ENCODE assay signal across 19 cellular contexts in the genomic region with DNA sequence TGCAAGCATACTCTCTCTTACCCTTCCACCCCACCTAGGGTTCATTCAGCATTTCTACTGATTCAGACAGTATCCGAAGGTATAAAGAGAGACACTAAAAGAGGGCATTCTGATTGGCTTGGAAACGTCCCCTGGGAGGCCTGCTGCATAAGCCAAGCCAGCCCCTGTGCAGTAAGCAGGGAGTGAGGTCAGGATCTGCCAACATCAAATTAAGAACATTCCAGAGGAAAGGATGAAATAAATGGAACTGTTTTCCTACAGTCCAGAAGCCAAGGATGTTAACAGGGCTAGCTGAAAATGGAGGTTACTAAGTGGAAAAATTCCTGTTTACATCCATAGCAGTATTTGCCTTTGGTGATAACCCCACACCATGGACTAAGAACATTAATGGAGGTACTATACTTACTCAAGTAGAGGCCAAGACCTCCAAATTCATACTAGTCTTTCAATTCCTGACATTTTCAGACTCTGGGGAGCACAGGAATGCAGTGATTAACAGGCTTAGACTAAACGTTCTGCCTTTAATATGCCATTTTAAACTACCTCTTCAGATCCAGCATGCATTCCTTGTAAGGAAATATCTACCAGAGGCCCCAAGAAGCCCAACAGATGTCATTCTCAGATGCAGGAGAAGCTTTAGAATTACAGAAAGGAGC. TPM values are rescaled to one million over a fixed set of nuclear protein-coding genes. Genes with fewer than 3 reads are reported as not detected.
DNase-seq lines count a peak whose midpoint lies in the region; ATAC-seq and TF ChIP-seq lines count a peak whose summit lies in the region.
"Had no signal": no experiment of that assay in that cellular context is flagged by ENCODE, and none has a peak within 500 bp of the region (broad histone marks: within the 10 kb centered on the region; RNA-seq: fewer than 3 reads in every experiment).

No MANE protein-coding gene starts in this region.

- in situ Hi-C loops in brain microvascular endothelial cell (cut with HindIII; ENCODE audit: low pct_ligation_motif_present, low sequenced_read_pairs), result no loop called here

- peak; percentile 25 for DNase-seq in LHCN-M2 (ENCODE audit: low read depth)
- peak; percentile 76 for DNase-seq in fibroblast of mammary gland (ENCODE audit: low read depth)
- no peak for DNase-seq in central memory CD4-positive, alpha-beta T cell
- DNase-seq in brain microvascular endothelial cell, result no peak
- no peak for DNase-seq in NCI-H524 treated with DMSO at 0.1 percent for 48 hours (lab: John Stamatoyannopoulos, UW)
- DNase-seq: activated CD4-positive, alpha-beta T cell treated with anti-CD3 and anti-CD28 coated beads for 36 hours; activated T-cell treated with anti-CD3 and anti-CD28 coated beads, Interleukin-2, amount 50 U/mL, for 24 hours; AML-193; effector CD4-positive, alpha-beta T cell; islet precursor cell; naive B cell; NCI-H1694 treated with DMSO at 0.1 percent for 48 hours; NCI-H748 treated with DMSO at 0.1 percent for 48 hours; right lobe of liver; stimulated activated naive CD4-positive, alpha-beta T cell treated with Interleukin-2 at 50 U/mL for 16 hours; T-helper 1 cell had no signal

- H3K4me1 ChIP-seq in ACC112 (ENCODE audit: control insufficient read depth, insufficient read depth, low read length, unreplicated experiment) (peaks cover 59% of the 10 kb centered on the region), rectal smooth muscle tissue (ENCODE audit: control insufficient read depth, insufficient read depth, low read length) (peaks cover 78% of the 10 kb centered on the region)

- no peak overlapping the region for H3K9ac ChIP-seq in rectal smooth muscle tissue (ENCODE audit: low read length)

- peaks cover 96% of the 10 kb centered on the region for H3K79me2 ChIP-seq in ACC112 (ENCODE audit: control insufficient read depth, insufficient read depth, low read length, unreplicated experiment)

- TF ChIP-seq CTCF in fibroblast of mammary gland (conservative IDR thresholded peaks at IDR 0.05; ENCODE audit: control insufficient read depth, insufficient read depth, low read depth, low read length) (no peak), brain microvascular endothelial cell (IDR thresholded peaks at IDR 0.05; ENCODE audit: low read depth, low read length, missing control alignments) (no peak)

- H3K4me3 ChIP-seq in ACC112 (ENCODE audit: low read depth, low read length) (no peak overlapping the region), fibroblast of mammary gland (ENCODE audit: control insufficient read depth, low read depth, low read length) (no peak overlapping the region), rectal smooth muscle tissue (ENCODE audit: low read length) (no peak overlapping the region), brain microvascular endothelial cell (ENCODE audit: low read depth, low read length) (no peak overlapping the region)
- H3K4me3 ChIP-seq: right lobe of liver had no signal

- H3K27ac ChIP-seq in ACC112 (ENCODE audit: low read depth, low read length), result 0 out of 2 replicates have a peak overlapping the region, but pooled peaks have one; percentile 3
- peak overlapping the region; percentile 28 for H3K27ac ChIP-seq in rectal smooth muscle tissue (ENCODE audit: low read depth, low read length)
- H3K27ac ChIP-seq in brain microvascular endothelial cell, result no peak overlapping the region
- H3K27ac ChIP-seq: right lobe of liver had no signal

- no peak for ATAC-seq in HG02623 (IDR thresholded peaks at IDR 0.05; ENCODE audit: unreplicated experiment)
- ATAC-seq: activated CD4-positive, alpha-beta T cell treated with anti-CD3 and anti-CD28 coated beads for 36 hours; right lobe of liver had no signal

- no peaks in the 10 kb centered on the region for H3K36me3 ChIP-seq in ACC112 (ENCODE audit: insufficient read depth, low read length)
- H3K36me3 ChIP-seq in rectal smooth muscle tissue (ENCODE audit: control insufficient read depth, insufficient read depth, low read length), result no peaks in the 10 kb centered on the region
- H3K36me3 ChIP-seq in brain microvascular endothelial cell (replicated peaks), result no peaks in the 10 kb centered on the region
- H3K36me3 ChIP-seq: right lobe of liver had no signal

- H3K27me3 ChIP-seq in ACC112 (ENCODE audit: insufficient read depth, low read length) (no peaks in the 10 kb centered on the region), rectal smooth muscle tissue (ENCODE audit: control insufficient read depth, insufficient read depth, low read length) (no peaks in the 10 kb centered on the region), brain microvascular endothelial cell (replicated peaks) (no peaks in the 10 kb centered on the region)
- H3K27me3 ChIP-seq: right lobe of liver had no signal

- no peak overlapping the region for H2AFZ ChIP-seq in ACC112 (ENCODE audit: low read length, unreplicated experiment)

RNA-seq across cellular contexts. Expression of a gene that starts 34.5 kb away (rescaled TPM):
- total RNA-seq in LHCN-M2 (2014; rRNA removed), result 108 and 111 TPM in 2 replicates
- polyA plus RNA-seq in LHCN-M2 (2012), result 76.9 TPM

Comparison
In these comparisons a context has a peak if more than half of its experiments do, and no peak if none do; other contexts are left out.
1. DNase-seq: peak in LHCN-M2 (single experiment) and fibroblast of mammary gland (single experiment); none in central memory CD4-positive, alpha-beta T cell (single experiment), brain microvascular endothelial cell (single experiment) and NCI-H524 treated with DMSO at 0.1 percent for 48 hours (single experiment).